In genomic region chr16:26988186-26988585, GRCh38 we compare ENCODE assay signal across 20 cellular contexts.
A peak's percentile ranks its signal among the peaks of the same experiment; 100 is the strongest.
DNase-seq lines count a peak whose midpoint lies in the region; ATAC-seq and TF ChIP-seq lines count a peak whose summit lies in the region.
"Had no signal": no experiment of that assay in that cellular context is flagged by ENCODE, and none has a peak within 500 bp of the region (broad histone marks: within the 10 kb centered on the region; RNA-seq: fewer than 3 reads in every experiment).

No MANE protein-coding gene starts in this region.

- H2AK9ac ChIP-seq in IMR-90 (replicated peaks; ENCODE audit: low read depth, low read length, poor library complexity), result peak overlapping the region; percentile 94

- H3K79me2 ChIP-seq in GM23248 (ENCODE audit: insufficient read depth) (no peaks in the 10 kb centered on the region), Karpas-422 (ENCODE audit: low read length) (no peaks in the 10 kb centered on the region)

- H3K4ac ChIP-seq in IMR-90 (ENCODE audit: low read depth, low read length), result peak overlapping the region; percentile 100

- ATAC-seq in IMR-90 (ENCODE audit: low read depth) (peak; percentile 3), Right ventricle myocardium superior (ENCODE audit: poor library complexity) (no peak), esophagus mucosa (no peak)
- ATAC-seq: A549, HCT116, Panc1 had no signal

- H4K91ac ChIP-seq in IMR-90 (ENCODE audit: insufficient read depth, low read depth, low read length), result peak overlapping the region; percentile 97

- peak overlapping the region; percentile 55; the same call in 2 of the 3 replicates for H2BK15ac ChIP-seq in IMR-90 (ENCODE audit: low read depth, low read length)

- peak overlapping the region; percentile 33 for H3K4me2 ChIP-seq in GM23248 (ENCODE audit: unreplicated experiment)
- H3K4me2 ChIP-seq in IMR-90 (ENCODE audit: low read depth, low read length), result peak overlapping the region; percentile 5; the same call in 1 of the 2 replicates
- no peak overlapping the region for H3K4me2 ChIP-seq in Karpas-422 (ENCODE audit: low read depth, low read length, poor library complexity, severe bottlenecking)
- H3K4me2 ChIP-seq: A549, BLaER1 had no signal

- H3K4me3 Mint-ChIP-seq in neural crest cell (no peak overlapping the region), MCF 10A (ENCODE audit: unreplicated experiment) (no peak overlapping the region)
- H3K4me3 Mint-ChIP-seq: CD4-positive, alpha-beta T cell had no signal

- H3K4me1 ChIP-seq in GM23248 (ENCODE audit: insufficient read depth) (peaks cover 26% of the 10 kb centered on the region), IMR-90 (ENCODE audit: control insufficient read depth, insufficient read depth, low read length) (peaks cover 35% of the 10 kb centered on the region), duodenal mucosa (ENCODE audit: control insufficient read depth in 1 of 2, insufficient read depth in 2 of 2, low read length in 2 of 2) (no peaks in the 10 kb centered on the region), Karpas-422 (ENCODE audit: low read length) (no peaks in the 10 kb centered on the region)
- H3K4me1 ChIP-seq: A549, BLaER1 had no signal

- peak overlapping the region; percentile 86 for H3K23ac ChIP-seq in IMR-90 (ENCODE audit: low read depth, low read length)

- H3K9me2 ChIP-seq in GM23248 (ENCODE audit: insufficient read depth) (no peaks in the 10 kb centered on the region), Karpas-422 (replicated peaks; ENCODE audit: insufficient read depth, low read length) (no peaks in the 10 kb centered on the region; the same call in 1 of the 2 replicates)

- H3K4me3 ChIP-seq in GM23248 (no peak overlapping the region), IMR-90 (ENCODE audit: insufficient read depth, low read depth, low read length) (no peak overlapping the region), duodenal mucosa (ENCODE audit: low read depth in 1 of 2, low read length in 2 of 2) (no peak overlapping the region), Karpas-422 (ENCODE audit: low read length) (no peak overlapping the region)
- H3K4me3 ChIP-seq: A549, BLaER1 had no signal

- 67 to 68% methylated on average over 5 of the region's 5 CpGs for WGBS in GM23248 (ENCODE audit: low coverage in 1 of 2, low lambda C conversion rate in 2 of 2, missing lambda C conversion rate in 2 of 2), 2 experiments
- no CpG with 5 or more reads among the region's 5 CpGs for WGBS in IMR-90 (ENCODE audit: extremely low coverage in 2 of 2, insufficient read length in 1 of 2), 2 experiments

- H3K27me3 ChIP-seq in GM23248 (replicated peaks; ENCODE audit: insufficient read depth), result no peaks in the 10 kb centered on the region
- no peaks in the 10 kb centered on the region for H3K27me3 ChIP-seq in IMR-90 (ENCODE audit: control insufficient read depth, insufficient read depth, low read length)
- H3K27me3 ChIP-seq in duodenal mucosa (ENCODE audit: control insufficient read depth in 1 of 2, insufficient read depth in 2 of 2, low read length in 2 of 2), result no peaks in the 10 kb centered on the region
- no peaks in the 10 kb centered on the region for H3K27me3 ChIP-seq in Karpas-422 (ENCODE audit: low read length)
- H3K27me3 ChIP-seq: BLaER1 had no signal

- no peak overlapping the region for H2AFZ ChIP-seq in GM23248
- peak overlapping the region; percentile 21 for H2AFZ ChIP-seq in IMR-90 (replicated peaks; ENCODE audit: low read length, poor library complexity)
- H2AFZ ChIP-seq in Karpas-422 (ENCODE audit: low read length), result no peak overlapping the region

- no peaks in the 10 kb centered on the region for H4K20me1 ChIP-seq in GM23248 (ENCODE audit: insufficient read depth)
- H4K20me1 ChIP-seq in IMR-90 (ENCODE audit: insufficient read depth, low read length), result no peaks in the 10 kb centered on the region
- no peaks in the 10 kb centered on the region for H4K20me1 ChIP-seq in Karpas-422 (ENCODE audit: insufficient read depth, low read depth, low read length)
- H4K20me1 ChIP-seq: BLaER1 had no signal

- POLR2A ChIA-PET in IMR-90 (lab: Charles Lee; ENCODE audit: unreplicated experiment) (interaction anchor here (1.0 kb wide), 1 partner anchor 122 kb away, joined by 15 read pairs; no protein-coding TSS in a partner anchor), MCF 10A (lab: Yijun Ruan, JAX) (no interaction called here)

- no peaks in the 10 kb centered on the region for H3K9me3 ChIP-seq in GM23248 (ENCODE audit: low read depth)
- H3K9me3 ChIP-seq in IMR-90 (ENCODE audit: control insufficient read depth, insufficient read depth, low read length), result no peaks in the 10 kb centered on the region
- H3K9me3 ChIP-seq in duodenal mucosa (ENCODE audit: control insufficient read depth in 1 of 2, low read length in 2 of 2), result no peaks in the 10 kb centered on the region
- no peaks in the 10 kb centered on the region for H3K9me3 ChIP-seq in Karpas-422 (ENCODE audit: low read length)
- H3K9me3 ChIP-seq: A549, BLaER1 had no signal

- H2BK20ac ChIP-seq in IMR-90 (ENCODE audit: low read depth, low read length), result peak overlapping the region; percentile 100

- peaks cover 6% of the 10 kb centered on the region for H3K9me3 Mint-ChIP-seq in neural crest cell
- H3K9me3 Mint-ChIP-seq in MCF 10A (ENCODE audit: unreplicated experiment), result peaks cover 15% of the 10 kb centered on the region
- H3K9me3 Mint-ChIP-seq: CD4-positive, alpha-beta T cell had no signal

- peaks cover 31% of the 10 kb centered on the region for H3K9me1 ChIP-seq in IMR-90 (ENCODE audit: insufficient read depth, low read length)

- CTCF ChIA-PET in IMR-90 (lab: Yijun Ruan, JAX) (interaction anchor here (0.6 to 1.0 kb wide), 2 partner anchors 45 to 122 kb away, joined by 3 to 6 read pairs; no protein-coding TSS in a partner anchor), MCF 10A (lab: Yijun Ruan, JAX) (no interaction called here)

- peak overlapping the region; percentile 96 for H2BK5ac ChIP-seq in IMR-90 (ENCODE audit: low read depth, low read length, poor library complexity, severe bottlenecking)

- H3K36me3 Mint-ChIP-seq in neural crest cell (ENCODE audit: low read depth) (no peaks in the 10 kb centered on the region), MCF 10A (ENCODE audit: insufficient read depth, unreplicated experiment) (no peaks in the 10 kb centered on the region)

- no peak for TF ChIP-seq POLR2A in IMR-90 (IDR thresholded peaks at IDR 0.05; ENCODE audit: low read depth, low read length)

- H3F3A ChIP-seq in GM23248 (ENCODE audit: insufficient read depth), result peaks cover 23% of the 10 kb centered on the region

- dilution Hi-C loops in IMR-90 (cut with HindIII; ENCODE audit: low sequenced_read_pairs, unreplicated experiment), result no loop called here

- no peak overlapping the region for H3K9ac ChIP-seq in GM23248
- no peak overlapping the region for H3K9ac ChIP-seq in IMR-90 (ENCODE audit: low read depth, low read length)
- H3K9ac ChIP-seq in duodenal mucosa (ENCODE audit: low read depth in 1 of 2, low read length in 2 of 2), result no peak overlapping the region
- no peak overlapping the region for H3K9ac ChIP-seq in Karpas-422 (ENCODE audit: low read length)
- H3K9ac ChIP-seq: BLaER1 had no signal

- no peak overlapping the region for H3K27ac ChIP-seq in GM23248
- peak overlapping the region; percentile 96 for H3K27ac ChIP-seq in IMR-90 (ENCODE audit: insufficient read depth, low read length)
- H3K27ac ChIP-seq in duodenal mucosa (ENCODE audit: low read depth, low read length), result peak overlapping the region; percentile 55
- no peak overlapping the region for H3K27ac ChIP-seq in Karpas-422 (ENCODE audit: low read length)
- H3K27ac ChIP-seq: A549, BLaER1 had no signal

- H2AK5ac ChIP-seq in IMR-90 (ENCODE audit: low read depth, low read length), result peak overlapping the region; percentile 100

- intact Hi-C loops in IMR-90 (cut with micrococcal nuclease) (no loop called here), Right ventricle myocardium superior (cut with DNase I) (no loop called here), MCF 10A (cut with micrococcal nuclease) (no loop called here)

- H3K27me3 Mint-ChIP-seq in neural crest cell (ENCODE audit: low read depth) (no peaks in the 10 kb centered on the region), MCF 10A (ENCODE audit: insufficient read depth, unreplicated experiment) (no peaks in the 10 kb centered on the region)

- DNase-seq in GM23248 (no peak), IMR-90 (no peak), neural crest cell (ENCODE audit: low read depth, low spot score) (no peak), Right ventricle myocardium superior (no peak), Karpas-422 (no peak), MCF 10A (ENCODE audit: unreplicated experiment) (no peak)
- DNase-seq: Calu3; CD4-positive, alpha-beta T cell; DMS153; NCI-H1105 treated with DMSO at 0.1 percent for 48 hours; NCI-H2029 treated with DMSO at 0.1 percent for 48 hours; NCI-H510A treated with DMSO at 0.1 percent for 48 hours; NCI-H774; NK-92 treated with Interleukin-12 subunit alpha and Interleukin-12 subunit beta, amount 100 ng/mL, for 24 hours had no signal

- H3K56ac ChIP-seq in IMR-90 (ENCODE audit: extremely low read depth, insufficient read depth, low read length), result peak overlapping the region; percentile 85

- H3K27ac Mint-ChIP-seq in neural crest cell (ENCODE audit: unreplicated experiment) (peak overlapping the region; percentile 44), MCF 10A (ENCODE audit: low read depth, unreplicated experiment) (no peak overlapping the region)
- H3K27ac Mint-ChIP-seq: CD4-positive, alpha-beta T cell had no signal

- in situ Hi-C loops in GM23248 (cut with MboI) (no loop called here), IMR-90 (cut with MboI; ENCODE audit: low sequenced_read_pairs) (no loop called here)

- H3K36me3 ChIP-seq in GM23248 (ENCODE audit: low read depth) (no peaks in the 10 kb centered on the region), IMR-90 (ENCODE audit: control insufficient read depth, insufficient read depth, low read length) (no peaks in the 10 kb centered on the region), duodenal mucosa (ENCODE audit: control insufficient read depth in 1 of 2, insufficient read depth in 2 of 2, low read length in 2 of 2) (no peaks in the 10 kb centered on the region), Karpas-422 (ENCODE audit: insufficient read depth, low read length) (no peaks in the 10 kb centered on the region)
- H3K36me3 ChIP-seq: BLaER1 had no signal

- H2BK120ac ChIP-seq in IMR-90 (ENCODE audit: low read depth, low read length), result peak overlapping the region; percentile 98

- peak overlapping the region; percentile 62 to 98 for H4K8ac ChIP-seq in IMR-90 (ENCODE audit: low read depth in 2 of 2, low read length in 2 of 2)

- H3K79me1 ChIP-seq in IMR-90 (ENCODE audit: low read depth in 1 of 2, low read length in 2 of 2), result no peaks in the 10 kb centered on the region

- TF ChIP-seq RAD21 in IMR-90 (IDR thresholded peaks at IDR 0.05; ENCODE audit: low read length), result no peak

- BruUV-seq in IMR-90 (replicated peaks; lab: Mats Ljungman, UMichigan) (no TSS peak), MCF 10A (replicated peaks; lab: Mats Ljungman, UMichigan) (no TSS peak)

- H3K18ac ChIP-seq in IMR-90 (ENCODE audit: low read depth, low read length), result peak overlapping the region; percentile 83

- H3K4me1 Mint-ChIP-seq in neural crest cell (peaks cover 46% of the 10 kb centered on the region), MCF 10A (ENCODE audit: insufficient read depth, unreplicated experiment) (no peaks in the 10 kb centered on the region)

- peak overlapping the region; percentile 90 for H3K14ac ChIP-seq in IMR-90 (replicated peaks; ENCODE audit: low read depth, low read length)

- TF ChIP-seq CTCF in IMR-90 (conservative IDR thresholded peaks at IDR 0.05; ENCODE audit: low read depth, low read length) (no peak), neural crest cell (conservative IDR thresholded peaks at IDR 0.05) (no peak), MCF 10A (IDR thresholded peaks at IDR 0.05; ENCODE audit: unreplicated experiment) (no peak)

- peak overlapping the region; percentile 100 for H4K5ac ChIP-seq in IMR-90 (ENCODE audit: low read depth, low read length)

Comparison
In these comparisons a context has a peak if more than half of its experiments do, and no peak if none do; other contexts are left out.
1. H3K27ac ChIP-seq: peak in IMR-90 (single experiment) and duodenal mucosa (single experiment); none in GM23248 (single experiment) and Karpas-422 (single experiment).